ENCODE assay signal across 10 cellular contexts in the genomic region with DNA sequence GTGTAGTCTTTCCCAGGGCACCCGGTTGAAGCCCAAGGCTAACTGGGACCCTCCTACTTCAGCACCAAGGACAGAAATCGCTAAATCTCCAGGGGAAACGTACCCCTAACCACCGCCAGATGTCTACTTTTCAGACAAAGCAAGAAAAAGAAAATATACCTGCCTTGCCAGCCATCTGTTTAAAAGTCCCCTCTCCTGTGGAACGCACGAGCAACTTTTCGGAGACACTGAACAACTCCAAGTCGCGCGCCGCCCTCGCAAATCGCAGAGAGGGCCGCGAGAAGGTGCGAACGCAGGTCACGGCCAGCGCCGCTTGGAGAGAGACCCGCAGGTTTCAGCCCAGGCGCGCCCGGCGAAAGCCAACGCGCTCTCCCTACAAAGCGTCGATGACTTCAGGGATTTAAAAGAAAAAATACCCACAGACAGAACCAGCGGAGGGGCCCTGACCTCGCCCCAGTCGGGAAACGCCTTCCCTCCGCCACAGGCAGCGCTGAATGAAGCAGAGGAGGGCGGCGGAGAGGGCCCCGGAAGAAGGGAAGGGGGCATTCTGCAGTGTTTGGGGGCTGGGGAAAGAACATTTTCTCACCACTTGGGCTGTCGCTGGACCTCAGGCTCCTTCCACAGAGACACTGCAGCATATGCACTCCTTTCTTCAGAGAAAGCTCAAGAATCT.
DNase-seq lines count a peak whose midpoint lies in the region; ATAC-seq and TF ChIP-seq lines count a peak whose summit lies in the region.
"Had no signal": no experiment of that assay in that cellular context is flagged by ENCODE, and none has a peak within 500 bp of the region (broad histone marks: within the 10 kb centered on the region; RNA-seq: fewer than 3 reads in every experiment).

No MANE protein-coding gene starts in this region.

- no peak overlapping the region for H3K27ac ChIP-seq in thoracic aorta
- H3K27ac ChIP-seq: neutrophil, SJSA1 had no signal

- peak overlapping the region; percentile 34 for H3K4me3 Mint-ChIP-seq in activated T-helper 1 cell treated with anti-CD3 and anti-CD28 coated beads, Interleukin-12 subunit alpha, Interleukin-12 subunit beta, Interleukin-2, Interleukin-4 antibody, amounts not matched to agents 30 ng/mL and 10 ng/mL and 1 ng/mL, durations not matched to agents 14 hours and 24 hours and 36 hours

- no peaks in the 10 kb centered on the region for H3K36me3 ChIP-seq in thoracic aorta
- H3K36me3 ChIP-seq: neutrophil, SJSA1 had no signal

- no peaks in the 10 kb centered on the region for H3K4me1 Mint-ChIP-seq in activated T-helper 1 cell treated with anti-CD3 and anti-CD28 coated beads, Interleukin-12 subunit alpha, Interleukin-12 subunit beta, Interleukin-2, Interleukin-4 antibody, amounts not matched to agents 30 ng/mL and 10 ng/mL and 1 ng/mL, durations not matched to agents 14 hours and 24 hours and 36 hours (ENCODE audit: low read depth)

- peaks cover 32% of the 10 kb centered on the region for H3K27me3 Mint-ChIP-seq in activated T-helper 1 cell treated with anti-CD3 and anti-CD28 coated beads, Interleukin-12 subunit alpha, Interleukin-12 subunit beta, Interleukin-2, Interleukin-4 antibody, amounts not matched to agents 30 ng/mL and 10 ng/mL and 1 ng/mL, durations not matched to agents 14 hours and 24 hours and 36 hours (ENCODE audit: insufficient read depth)

- DNase-seq in SHP77 (lab: John Stamatoyannopoulos, UW) (peak; percentile 49 to 59), SHP77 treated with DMSO at 0.1 percent for 48 hours (lab: John Stamatoyannopoulos, UW) (no peak), iris pigment epithelial cell (ENCODE audit: low read depth) (peak; percentile 11), thoracic aorta (ENCODE audit: low spot score) (no peak), superior temporal gyrus (ENCODE audit: extremely low spot score) (no peak), SK-N-DZ (ENCODE audit: low spot score) (no peak)
- DNase-seq in activated T-helper 1 cell treated with anti-CD3 and anti-CD28 coated beads, Interleukin-12 subunit alpha, Interleukin-12 subunit beta, Interleukin-2, Interleukin-4 antibody, amounts not matched to agents 30 ng/mL and 10 ng/mL and 1 ng/mL, durations not matched to agents 14 hours and 24 hours and 36 hours (ENCODE audit: low spot score) = no peak

- no peaks in the 10 kb centered on the region for H3K9me3 ChIP-seq in thoracic aorta
- H3K9me3 ChIP-seq: neutrophil, SJSA1 had no signal

- H3K27me3 ChIP-seq in thoracic aorta (replicated peaks; ENCODE audit: insufficient read depth) = no peaks in the 10 kb centered on the region

- intact Hi-C loops in activated T-helper 1 cell treated with anti-CD3 and anti-CD28 coated beads, Interleukin-12 subunit alpha, Interleukin-12 subunit beta, Interleukin-2, Interleukin-4 antibody, amounts not matched to agents 30 ng/mL and 10 ng/mL and 1 ng/mL, durations not matched to agents 14 hours and 24 hours and 36 hours (cut with micrococcal nuclease) = no loop called here

- ATAC-seq in thoracic aorta (ENCODE audit: insufficient number of reproducible peaks, low FRiP score, low read depth) (no peak), HG03342 (IDR thresholded peaks at IDR 0.05; ENCODE audit: unreplicated experiment) (no peak)

- no peak overlapping the region for H3K27ac Mint-ChIP-seq in activated T-helper 1 cell treated with anti-CD3 and anti-CD28 coated beads, Interleukin-12 subunit alpha, Interleukin-12 subunit beta, Interleukin-2, Interleukin-4 antibody, amounts not matched to agents 30 ng/mL and 10 ng/mL and 1 ng/mL, durations not matched to agents 14 hours and 24 hours and 36 hours

- no peaks in the 10 kb centered on the region for H3K36me3 Mint-ChIP-seq in activated T-helper 1 cell treated with anti-CD3 and anti-CD28 coated beads, Interleukin-12 subunit alpha, Interleukin-12 subunit beta, Interleukin-2, Interleukin-4 antibody, amounts not matched to agents 30 ng/mL and 10 ng/mL and 1 ng/mL, durations not matched to agents 14 hours and 24 hours and 36 hours (ENCODE audit: low read depth)

- no peaks in the 10 kb centered on the region for H3K9me3 Mint-ChIP-seq in activated T-helper 1 cell treated with anti-CD3 and anti-CD28 coated beads, Interleukin-12 subunit alpha, Interleukin-12 subunit beta, Interleukin-2, Interleukin-4 antibody, amounts not matched to agents 30 ng/mL and 10 ng/mL and 1 ng/mL, durations not matched to agents 14 hours and 24 hours and 36 hours

- no peak for TF ChIP-seq CTCF in thoracic aorta (IDR thresholded peaks at IDR 0.05)

- H3K4me3 ChIP-seq in thoracic aorta = peak overlapping the region; percentile 66
- H3K4me3 ChIP-seq: SJSA1 had no signal

- H3K4me1 ChIP-seq in thoracic aorta (ENCODE audit: control insufficient read depth in 1 of 2, low read depth in 2 of 2) = peaks cover 5 to 15% of the 10 kb centered on the region in 2 donors
- H3K4me1 ChIP-seq: SJSA1 had no signal

Comparison
In these comparisons a context has a peak if more than half of its experiments do, and no peak if none do; other contexts are left out.
1. DNase-seq: peak in SHP77 (2 of 2) and iris pigment epithelial cell (single experiment); none in SHP77 treated with DMSO at 0.1 percent for 48 hours (single experiment), activated T-helper 1 cell treated with anti-CD3 and anti-CD28 coated beads, Interleukin-12 subunit alpha, Interleukin-12 subunit beta, Interleukin-2, Interleukin-4 antibody, amounts not matched to agents 30 ng/mL and 10 ng/mL and 1 ng/mL, durations not matched to agents 14 hours and 24 hours and 36 hours (single experiment), thoracic aorta (single experiment), superior temporal gyrus (single experiment) and SK-N-DZ (single experiment).